ENCODE assay signal across 1 cellular context in genomic region chr1:23344111-23344986, GRCh38.
TF ChIP-seq lines count a peak whose summit lies in the region.

Gene HNRNPR, minus strand, starts transcription at chr1:23344284. Its CDS starts 3,276 bp downstream, at chr1:23341008.

TF ChIP-seq in K562, 482 proteins besides CTCF, POLR2A, EP300 and RAD21 (continued from another document):
- TF ChIP-seq, protein P1, sequence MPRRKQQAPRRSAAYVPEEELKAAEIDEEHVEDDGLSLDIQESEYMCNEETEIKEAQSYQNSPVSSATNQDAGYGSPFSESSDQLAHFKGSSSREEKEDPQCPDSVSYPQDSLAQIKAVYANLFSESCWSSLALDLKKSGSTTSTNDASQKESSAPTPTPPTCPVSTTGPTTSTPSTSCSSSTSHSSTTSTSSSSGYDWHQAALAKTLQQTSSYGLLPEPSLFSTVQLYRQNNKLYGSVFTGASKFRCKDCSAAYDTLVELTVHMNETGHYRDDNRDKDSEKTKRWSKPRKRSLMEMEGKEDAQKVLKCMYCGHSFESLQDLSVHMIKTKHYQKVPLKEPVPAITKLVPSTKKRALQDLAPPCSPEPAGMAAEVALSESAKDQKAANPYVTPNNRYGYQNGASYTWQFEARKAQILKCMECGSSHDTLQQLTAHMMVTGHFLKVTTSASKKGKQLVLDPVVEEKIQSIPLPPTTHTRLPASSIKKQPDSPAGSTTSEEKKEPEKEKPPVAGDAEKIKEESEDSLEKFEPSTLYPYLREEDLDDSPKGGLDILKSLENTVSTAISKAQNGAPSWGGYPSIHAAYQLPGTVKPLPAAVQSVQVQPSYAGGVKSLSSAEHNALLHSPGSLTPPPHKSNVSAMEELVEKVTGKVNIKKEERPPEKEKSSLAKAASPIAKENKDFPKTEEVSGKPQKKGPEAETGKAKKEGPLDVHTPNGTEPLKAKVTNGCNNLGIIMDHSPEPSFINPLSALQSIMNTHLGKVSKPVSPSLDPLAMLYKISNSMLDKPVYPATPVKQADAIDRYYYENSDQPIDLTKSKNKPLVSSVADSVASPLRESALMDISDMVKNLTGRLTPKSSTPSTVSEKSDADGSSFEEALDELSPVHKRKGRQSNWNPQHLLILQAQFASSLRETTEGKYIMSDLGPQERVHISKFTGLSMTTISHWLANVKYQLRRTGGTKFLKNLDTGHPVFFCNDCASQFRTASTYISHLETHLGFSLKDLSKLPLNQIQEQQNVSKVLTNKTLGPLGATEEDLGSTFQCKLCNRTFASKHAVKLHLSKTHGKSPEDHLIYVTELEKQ (CRISPR knock-in tag; IDR thresholded peaks at IDR 0.05): no peak
- TF ChIP-seq ARID4B (CRISPR knock-in tag; IDR thresholded peaks at IDR 0.05) (peak; percentile 93), RREB1 (CRISPR knock-in tag; IDR thresholded peaks at IDR 0.05) (peak; percentile 52; the same call in 1 of the 2 replicates), TAF7 (tag; IDR thresholded peaks at IDR 0.05) (peak; percentile 78; the same call in 1 of the 2 replicates), FOXP4 (CRISPR knock-in tag; IDR thresholded peaks at IDR 0.05; ENCODE audit: borderline replicate concordance) (peak; percentile 78; the same call in 1 of the 2 replicates), ZNF134 (CRISPR knock-in tag; conservative IDR thresholded peaks at IDR 0.05) (0 out of 2 replicates have a peak, but pooled peaks have one; percentile 24), SNIP1 (IDR thresholded peaks at IDR 0.05; ENCODE audit: low read depth) (no peak), MYC (IDR thresholded peaks at IDR 0.05; ENCODE audit: low read depth, low read length) (peak; percentile 99), MYC (CRISPR knock-in tag; IDR thresholded peaks at IDR 0.05; ENCODE audit: borderline replicate concordance, low read depth) (peak; percentile 88; the same call in 1 of the 2 replicates), KLF10 (CRISPR knock-in tag; IDR thresholded peaks at IDR 0.05) (no peak), SP2 (IDR thresholded peaks at IDR 0.05; ENCODE audit: extremely low read depth, low read depth, low read length, poor library complexity, severe bottlenecking) (peak; percentile 87), PHF20 (IDR thresholded peaks at IDR 0.05; ENCODE audit: partially characterized antibody) (peak; percentile 22), MECOM (CRISPR knock-in tag; IDR thresholded peaks at IDR 0.05) (0 out of 2 replicates have a peak, but pooled peaks have one; percentile 41), PHF21A (IDR thresholded peaks at IDR 0.05; ENCODE audit: borderline replicate concordance, low read depth) (peak; percentile 90), MNT (conservative IDR thresholded peaks at IDR 0.05) (peak; percentile 93 to 96), XRCC3 (IDR thresholded peaks at IDR 0.05) (no peak), SMAD1 (IDR thresholded peaks at IDR 0.05; ENCODE audit: low read depth, low read length, partially characterized antibody) (peak; percentile 69), TAF9B (IDR thresholded peaks at IDR 0.05; ENCODE audit: partially characterized antibody) (peak; percentile 83), GATAD2A (IDR thresholded peaks at IDR 0.05) (peak; percentile 55; the same call in 1 of the 2 replicates), SIX5 (IDR thresholded peaks at IDR 0.05; ENCODE audit: borderline replicate concordance in 1 of 2, insufficient read depth in 1 of 2, low read depth in 1 of 2, low read length in 2 of 2) (no peak; a peak in 1 of 4 replicates), RBM34 (IDR thresholded peaks at IDR 0.05; ENCODE audit: borderline replicate concordance, insufficient read depth, low read length) (peak; percentile 43; the same call in 1 of the 2 replicates)
- TF ChIP-seq, protein P2, sequence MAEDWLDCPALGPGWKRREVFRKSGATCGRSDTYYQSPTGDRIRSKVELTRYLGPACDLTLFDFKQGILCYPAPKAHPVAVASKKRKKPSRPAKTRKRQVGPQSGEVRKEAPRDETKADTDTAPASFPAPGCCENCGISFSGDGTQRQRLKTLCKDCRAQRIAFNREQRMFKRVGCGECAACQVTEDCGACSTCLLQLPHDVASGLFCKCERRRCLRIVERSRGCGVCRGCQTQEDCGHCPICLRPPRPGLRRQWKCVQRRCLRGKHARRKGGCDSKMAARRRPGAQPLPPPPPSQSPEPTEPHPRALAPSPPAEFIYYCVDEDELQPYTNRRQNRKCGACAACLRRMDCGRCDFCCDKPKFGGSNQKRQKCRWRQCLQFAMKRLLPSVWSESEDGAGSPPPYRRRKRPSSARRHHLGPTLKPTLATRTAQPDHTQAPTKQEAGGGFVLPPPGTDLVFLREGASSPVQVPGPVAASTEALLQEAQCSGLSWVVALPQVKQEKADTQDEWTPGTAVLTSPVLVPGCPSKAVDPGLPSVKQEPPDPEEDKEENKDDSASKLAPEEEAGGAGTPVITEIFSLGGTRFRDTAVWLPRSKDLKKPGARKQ (CRISPR knock-in tag; IDR thresholded peaks at IDR 0.05): no peak; the same call in 1 of the 2 replicates
